8 cellular contexts compared by ENCODE assay signal in the genomic region with DNA sequence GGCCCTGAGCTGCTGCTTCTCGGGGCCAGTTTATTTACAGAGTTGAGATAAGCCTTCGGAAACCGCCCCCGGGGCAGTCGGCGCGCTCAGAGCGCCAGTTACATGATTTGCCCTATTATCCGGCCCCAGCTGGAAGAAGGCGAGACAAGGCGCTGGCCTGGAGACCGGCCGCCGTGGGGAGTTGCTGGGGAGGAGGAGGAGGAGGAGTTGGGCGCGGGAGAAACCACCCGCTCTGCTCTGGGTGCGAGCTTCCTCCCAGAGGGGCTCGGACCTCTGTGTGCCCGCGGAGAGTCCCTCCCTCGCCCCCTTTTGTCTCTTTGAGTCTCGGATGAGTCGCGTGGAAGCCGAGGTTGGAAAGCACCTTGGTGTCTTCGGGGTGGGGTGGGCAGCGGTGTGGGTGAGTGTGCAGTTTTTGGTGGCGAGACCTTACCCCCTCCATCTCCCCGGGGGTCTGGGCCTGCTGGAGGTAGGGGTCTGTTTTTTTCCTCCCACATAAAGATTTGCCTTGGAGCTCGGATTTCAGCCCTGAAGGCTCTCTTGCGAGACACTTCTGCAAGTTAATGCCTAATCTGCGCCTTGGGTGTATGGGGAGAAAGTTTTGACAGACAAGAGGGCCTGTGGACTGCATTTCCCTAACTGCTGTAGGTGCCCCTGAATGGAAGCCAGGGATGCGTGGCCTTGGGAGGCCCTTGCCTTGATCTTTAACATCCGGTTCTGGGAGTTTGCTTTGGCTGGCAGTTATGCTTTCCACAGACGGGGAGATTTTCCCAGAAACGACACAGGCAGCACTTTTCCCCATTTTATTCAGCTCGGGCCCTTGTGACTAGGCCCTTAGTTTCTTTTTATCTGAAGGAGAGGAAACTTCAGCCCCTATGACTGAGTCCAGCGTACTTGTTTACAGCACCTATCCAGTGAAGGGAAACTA.
DNase-seq lines count a peak whose midpoint lies in the region; ATAC-seq and TF ChIP-seq lines count a peak whose summit lies in the region.

No MANE protein-coding gene starts in this region.

- peak overlapping the region; percentile 88 for H3K4me2 ChIP-seq in GM23248 (ENCODE audit: unreplicated experiment)
- H3K4me2 ChIP-seq in osteoblast (ENCODE audit: insufficient read depth, low read length): peak overlapping the region; percentile 94

- peaks cover 58% of the 10 kb centered on the region for H3K4me1 ChIP-seq in GM23248 (ENCODE audit: insufficient read depth)
- peaks cover 72% of the 10 kb centered on the region for H3K4me1 ChIP-seq in osteoblast (ENCODE audit: insufficient read depth, low read length)

- WGBS in GM23248 (ENCODE audit: low coverage in 1 of 2, low lambda C conversion rate in 2 of 2, missing lambda C conversion rate in 2 of 2), 2 experiments: 4% methylated on average over 35 to 38 of the region's 39 CpGs

- H3K36me3 ChIP-seq in GM23248 (ENCODE audit: low read depth): no peaks in the 10 kb centered on the region
- no peaks in the 10 kb centered on the region for H3K36me3 ChIP-seq in osteoblast (ENCODE audit: insufficient read depth, low read length)

- peaks cover 29% of the 10 kb centered on the region for H3F3A ChIP-seq in GM23248 (ENCODE audit: insufficient read depth)

- H3K9me3 ChIP-seq in GM23248 (ENCODE audit: low read depth): no peaks in the 10 kb centered on the region
- H3K9me3 ChIP-seq in osteoblast (ENCODE audit: low read depth, low read length): no peaks in the 10 kb centered on the region

- no peak for ATAC-seq in HG03520 (IDR thresholded peaks at IDR 0.05; ENCODE audit: unreplicated experiment)

- H3K4me3 ChIP-seq in GM23248 (peak overlapping the region; percentile 94), osteoblast (ENCODE audit: insufficient read depth, low read length) (peak overlapping the region; percentile 84)

- DNase-seq in DMS153 (lab: John Stamatoyannopoulos, UW): peak; percentile 34
- DNase-seq in GM23248: peak; percentile 67
- DNase-seq in NCI-H510A (lab: John Stamatoyannopoulos, UW): peak; percentile 95
- DNase-seq in activated T-helper 1 cell treated with Interleukin-2 at 50 U/mL for 16 hours (ENCODE audit: low read depth): peak; percentile 5
- peak; percentile 81 for DNase-seq in glomerular visceral epithelial cell (ENCODE audit: extremely low spot score)
- peak; percentile 87 for DNase-seq in osteoblast (ENCODE audit: insufficient read length, low spot score, missing footprints)
- DNase-seq in SIG-M5 treated with dmso at 0.1 percent for 504 hours (lab: John Stamatoyannopoulos, UW; ENCODE audit: unreplicated experiment): no peak

- H3K9ac ChIP-seq in GM23248: peak overlapping the region; percentile 85

- H3K9me2 ChIP-seq in GM23248 (ENCODE audit: insufficient read depth): no peaks in the 10 kb centered on the region

- H3K27ac ChIP-seq in GM23248: peak overlapping the region; percentile 77
- H3K27ac ChIP-seq in osteoblast (ENCODE audit: low read depth, low read length): peak overlapping the region; percentile 87

- H4K20me1 ChIP-seq in GM23248 (ENCODE audit: insufficient read depth): no peaks in the 10 kb centered on the region
- H4K20me1 ChIP-seq in osteoblast (ENCODE audit: insufficient read depth, low read length): peaks cover 11% of the 10 kb centered on the region

- H3K79me2 ChIP-seq in GM23248 (ENCODE audit: insufficient read depth) (peaks cover 47% of the 10 kb centered on the region), osteoblast (ENCODE audit: insufficient read depth, low read length) (peaks cover 43% of the 10 kb centered on the region)

- TF ChIP-seq CTCF in osteoblast (IDR thresholded peaks at IDR 0.05; ENCODE audit: extremely low read depth, low read depth, low read length): no peak

- H2AFZ ChIP-seq in GM23248 (peak overlapping the region; percentile 82), osteoblast (ENCODE audit: low read length) (peak overlapping the region; percentile 33)

- in situ Hi-C loops in GM23248 (cut with MboI): loop anchor here (10.0 kb wide), 2 partner anchors 79 to 159 kb away; no protein-coding TSS in a partner anchor

- H3K27me3 ChIP-seq in GM23248 (replicated peaks; ENCODE audit: insufficient read depth) (no peaks in the 10 kb centered on the region), osteoblast (ENCODE audit: insufficient read depth, low read length) (no peaks in the 10 kb centered on the region)
